7 cellular contexts compared by ENCODE assay signal in the genomic region with DNA sequence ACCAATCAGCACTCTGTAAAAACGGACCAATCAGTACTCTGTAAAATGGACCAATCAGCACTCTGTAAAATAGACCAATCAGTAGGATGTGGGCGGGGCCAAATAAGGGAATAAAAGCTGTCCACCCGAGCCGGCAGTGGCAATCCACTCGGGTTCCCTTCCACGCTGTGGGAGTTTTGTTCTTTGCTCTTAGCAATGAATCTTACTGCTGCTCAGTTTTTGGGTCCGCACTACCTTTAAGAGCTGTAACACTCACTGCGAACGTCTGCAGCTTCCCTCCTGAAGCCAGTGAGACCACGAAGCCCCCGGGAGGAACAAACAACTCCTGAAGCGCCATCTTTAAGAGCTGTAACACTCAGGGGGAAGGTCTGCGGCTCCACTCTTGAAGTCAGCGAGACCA.
"Had no signal": no experiment of that assay in that cellular context is flagged by ENCODE, and none has a peak within 500 bp of the region (broad histone marks: within the 10 kb centered on the region; RNA-seq: fewer than 3 reads in every experiment).

No MANE protein-coding gene starts in this region.

- H3K4me2 ChIP-seq: KMS-11 had no signal

- H3K9ac ChIP-seq: KMS-11 had no signal

- ATAC-seq: HepG2 had no signal

- DNase-seq: IMR-90, KBM-7, KG1 had no signal

- FAIRE-seq: HepG2, HTR-8/SVneo had no signal

- H3K27ac ChIP-seq: HL-60, KMS-11 had no signal
